Comparison of ENCODE assay signal across 19 cellular contexts in genomic region chr1:203658274-203658673, GRCh38. TPM values are rescaled to one million over a fixed set of nuclear protein-coding genes. Genes with fewer than 3 reads are reported as not detected.
DNase-seq lines count a peak whose midpoint lies in the region; ATAC-seq, FAIRE-seq and TF ChIP-seq lines count a peak whose summit lies in the region.
"Had no signal": no experiment of that assay in that cellular context is flagged by ENCODE, and none has a peak within 500 bp of the region (broad histone marks: within the 10 kb centered on the region; RNA-seq: fewer than 3 reads in every experiment).

No MANE protein-coding gene starts in this region.

- H2BK15ac ChIP-seq in IMR-90 (ENCODE audit: low read depth, low read length), result no peak overlapping the region

- peaks cover 24 to 74% of the 10 kb centered on the region in 2 experiments; a peak in 3 of 4 replicates for H3K79me1 ChIP-seq in IMR-90 (ENCODE audit: low read depth in 1 of 2, low read length in 2 of 2)

- H3K27ac ChIP-seq in IMR-90 (ENCODE audit: insufficient read depth, low read length) (no peak overlapping the region), keratinocyte (ENCODE audit: control insufficient read depth, insufficient read depth, low read length) (peak overlapping the region; percentile 74), smooth muscle cell (ENCODE audit: low read depth) (peak overlapping the region; percentile 74)
- H3K27ac ChIP-seq: GM23248 had no signal

- no peaks in the 10 kb centered on the region for H3K9me3 ChIP-seq in IMR-90 (ENCODE audit: control insufficient read depth, insufficient read depth, low read length)
- H3K9me3 ChIP-seq in keratinocyte (ENCODE audit: control insufficient read depth, low read depth, low read length), result no peaks in the 10 kb centered on the region
- no peaks in the 10 kb centered on the region for H3K9me3 ChIP-seq in smooth muscle cell (replicated peaks; ENCODE audit: low read depth)
- no peaks in the 10 kb centered on the region for H3K9me3 ChIP-seq in MG63
- H3K9me3 ChIP-seq: BE2C, HAP-1 had no signal

- CTCF ChIA-PET in IMR-90 (lab: Yijun Ruan, JAX), result no interaction called here

- no peak for TF ChIP-seq RAD21 in IMR-90 (IDR thresholded peaks at IDR 0.05; ENCODE audit: low read length)

- dilution Hi-C loops in IMR-90 (cut with HindIII; ENCODE audit: low sequenced_read_pairs, unreplicated experiment) (no loop called here), keratinocyte (cut with MboI; ENCODE audit: extremely low pct_ligation_motif_present, low sequenced_read_pairs) (no loop called here)

- H3K23ac ChIP-seq in IMR-90 (ENCODE audit: low read depth, low read length), result no peak overlapping the region; the same call in 1 of the 2 replicates

- peaks cover 9% of the 10 kb centered on the region for H3F3A ChIP-seq in smooth muscle cell (ENCODE audit: low read depth)

- no peak overlapping the region for H3K56ac ChIP-seq in IMR-90 (ENCODE audit: extremely low read depth, insufficient read depth, low read length)

- H3K27me3 ChIP-seq in IMR-90 (ENCODE audit: control insufficient read depth, insufficient read depth, low read length) (no peaks in the 10 kb centered on the region), keratinocyte (ENCODE audit: control insufficient read depth, extremely low read depth, insufficient read depth, low read length) (no peaks in the 10 kb centered on the region), smooth muscle cell (ENCODE audit: low read depth) (no peaks in the 10 kb centered on the region), MG63 (no peaks in the 10 kb centered on the region)
- H3K27me3 ChIP-seq: BE2C had no signal

- no peak overlapping the region for H3K4me3 ChIP-seq in IMR-90 (ENCODE audit: insufficient read depth, low read depth, low read length)
- no peak overlapping the region for H3K4me3 ChIP-seq in keratinocyte (ENCODE audit: control insufficient read depth in 2 of 3, extremely low read depth in 1 of 3, insufficient read depth in 2 of 3, low read depth in 1 of 3, low read length in 3 of 3)
- no peak overlapping the region for H3K4me3 ChIP-seq in smooth muscle cell
- H3K4me3 ChIP-seq in MG63, result no peak overlapping the region
- H3K4me3 ChIP-seq: GM12878, GM23248, HAP-1 had no signal

- no CpG with 5 or more reads among the region's 4 CpGs for WGBS in IMR-90 (ENCODE audit: extremely low coverage in 2 of 2, insufficient read length in 1 of 2), 2 experiments
- WGBS in smooth muscle cell (ENCODE audit: low lambda C conversion rate), result 95% methylated on average over 4 of the region's 4 CpGs

- H3K27me3 Mint-ChIP-seq in effector memory CD8-positive, alpha-beta T cell, result no peaks in the 10 kb centered on the region

- H2BK120ac ChIP-seq in IMR-90 (ENCODE audit: low read depth, low read length), result no peak overlapping the region

- H3K27ac Mint-ChIP-seq in effector memory CD8-positive, alpha-beta T cell, result peak overlapping the region; percentile 27 to 99

- DNase-seq in IMR-90 (no peak), keratinocyte (ENCODE audit: low read depth, low spot score) (no peak), smooth muscle cell (lab: John Stamatoyannopoulos, UW; ENCODE audit: unreplicated experiment) (no peak), occipital lobe (lab: John Stamatoyannopoulos, UW) (no peak), MG63 (no peak)
- no peak for DNase-seq in effector memory CD8-positive, alpha-beta T cell
- DNase-seq in stimulated activated CD4-positive, alpha-beta T cell treated with anti-CD3 and anti-CD28 coated beads, Interleukin-4, amount 100 ng/mL, for 1 hour, result no peak
- DNase-seq: BE2C, DND-41, GM23248, MV-4-11, NCI-H1105 treated with DMSO at 0.1 percent for 48 hours, NCI-H1694 treated with DMSO at 0.1 percent for 48 hours, NCI-H2081 treated with DMSO at 0.1 percent for 48 hours, NCI-H446, PC-3, Right ventricle myocardium superior had no signal

- H3K4me1 ChIP-seq in IMR-90 (ENCODE audit: control insufficient read depth, insufficient read depth, low read length), result peaks cover 14% of the 10 kb centered on the region
- H3K4me1 ChIP-seq in keratinocyte (ENCODE audit: control insufficient read depth, extremely low read depth, insufficient read depth, low read length), result peaks cover 36% of the 10 kb centered on the region
- H3K4me1 ChIP-seq in smooth muscle cell (ENCODE audit: low read depth), result peaks cover 31% of the 10 kb centered on the region
- H3K4me1 ChIP-seq: BE2C had no signal

- in situ Hi-C loops in IMR-90 (cut with MboI; ENCODE audit: low sequenced_read_pairs), result no loop called here

- no peaks in the 10 kb centered on the region for H3K9me3 Mint-ChIP-seq in effector memory CD8-positive, alpha-beta T cell

- H2BK5ac ChIP-seq in IMR-90 (ENCODE audit: low read depth, low read length, poor library complexity, severe bottlenecking), result no peak overlapping the region

- no TSS peak for BruUV-seq in IMR-90 (replicated peaks; lab: Mats Ljungman, UMichigan)

- no peak for ATAC-seq in IMR-90 (ENCODE audit: low read depth)
- ATAC-seq in effector memory CD8-positive, alpha-beta T cell (replicated peaks), result no peak
- ATAC-seq: GM12878, PC-3 had no signal

- no peak overlapping the region for H3K4me3 Mint-ChIP-seq in effector memory CD8-positive, alpha-beta T cell

- H4K8ac ChIP-seq in IMR-90 (ENCODE audit: low read depth in 2 of 2, low read length in 2 of 2), result no peak overlapping the region

- intact Hi-C loops in IMR-90 (cut with micrococcal nuclease), result no loop called here

- no peak overlapping the region for H2AK9ac ChIP-seq in IMR-90 (replicated peaks; ENCODE audit: low read depth, low read length, poor library complexity)

- TF ChIP-seq POLR2A in IMR-90 (IDR thresholded peaks at IDR 0.05; ENCODE audit: low read depth, low read length), result no peak

- peaks cover 5% of the 10 kb centered on the region; the same call in 1 of the 2 replicates for H3K36me3 ChIP-seq in IMR-90 (ENCODE audit: control insufficient read depth, insufficient read depth, low read length)
- peaks cover 2 to 3% of the 10 kb centered on the region in 2 experiments for H3K36me3 ChIP-seq in keratinocyte (ENCODE audit: control insufficient read depth in 2 of 2, extremely low read depth in 1 of 2, insufficient read depth in 2 of 2, low read length in 2 of 2)
- no peaks in the 10 kb centered on the region for H3K36me3 ChIP-seq in smooth muscle cell (ENCODE audit: low read depth)
- peaks cover 49% of the 10 kb centered on the region for H3K36me3 ChIP-seq in MG63
- H3K36me3 ChIP-seq: BE2C, HAP-1 had no signal

- POLR2A ChIA-PET in IMR-90 (lab: Charles Lee; ENCODE audit: unreplicated experiment), result no interaction called here

- peaks cover 14% of the 10 kb centered on the region for H3K9me1 ChIP-seq in IMR-90 (ENCODE audit: insufficient read depth, low read length)
- no peaks in the 10 kb centered on the region for H3K9me1 ChIP-seq in keratinocyte (ENCODE audit: control insufficient read depth, extremely low read depth, insufficient read depth, low read length)

- no peak overlapping the region for H3K14ac ChIP-seq in IMR-90 (replicated peaks; ENCODE audit: low read depth, low read length)

- no peak overlapping the region for H4K5ac ChIP-seq in IMR-90 (ENCODE audit: low read depth, low read length)

- FAIRE-seq in keratinocyte (lab: Jason Lieb, UNC), result no peak
- FAIRE-seq: GM12878 had no signal

- TF ChIP-seq CTCF in IMR-90 (conservative IDR thresholded peaks at IDR 0.05; ENCODE audit: low read depth, low read length) (no peak), keratinocyte (optimal IDR thresholded peaks at IDR 0.05 in 1 of 3, IDR thresholded peaks at IDR 0.05 in 1 of 3, conservative IDR thresholded peaks at IDR 0.05 in 1 of 3; ENCODE audit: extremely low read depth in 1 of 3, insufficient read depth in 2 of 3, low read length in 3 of 3) (no peak), smooth muscle cell (IDR thresholded peaks at IDR 0.05; ENCODE audit: borderline replicate concordance, insufficient read depth, poor library complexity, severe bottlenecking) (no peak)

- H3K4ac ChIP-seq in IMR-90 (ENCODE audit: low read depth, low read length), result no peak overlapping the region

- H4K20me1 ChIP-seq in IMR-90 (ENCODE audit: insufficient read depth, low read length) (peaks cover 61% of the 10 kb centered on the region), keratinocyte (ENCODE audit: control insufficient read depth, extremely low read depth, insufficient read depth, low read length) (no peaks in the 10 kb centered on the region), smooth muscle cell (ENCODE audit: low read depth) (peaks cover 49% of the 10 kb centered on the region)

- peaks cover 14% of the 10 kb centered on the region for H3K36me3 Mint-ChIP-seq in effector memory CD8-positive, alpha-beta T cell (ENCODE audit: insufficient read depth)

- no peak overlapping the region for H3K18ac ChIP-seq in IMR-90 (ENCODE audit: low read depth, low read length)

- H2AFZ ChIP-seq in IMR-90 (replicated peaks; ENCODE audit: low read length, poor library complexity), result no peak overlapping the region
- no peak overlapping the region for H2AFZ ChIP-seq in keratinocyte (ENCODE audit: control insufficient read depth, low read length)
- H2AFZ ChIP-seq in smooth muscle cell (ENCODE audit: low read depth), result no peak overlapping the region
- H2AFZ ChIP-seq: GM23248 had no signal

- H3K4me1 Mint-ChIP-seq in effector memory CD8-positive, alpha-beta T cell (ENCODE audit: low read depth in 2 of 2), result peaks cover 46 to 73% of the 10 kb centered on the region in 2 donors

- H4K91ac ChIP-seq in IMR-90 (ENCODE audit: insufficient read depth, low read depth, low read length), result no peak overlapping the region

- H3K79me2 ChIP-seq in keratinocyte (ENCODE audit: control insufficient read depth, insufficient read depth, low read length), result peaks cover 53% of the 10 kb centered on the region
- H3K79me2 ChIP-seq in smooth muscle cell (ENCODE audit: low read depth), result peaks cover 92% of the 10 kb centered on the region

- H2BK20ac ChIP-seq in IMR-90 (ENCODE audit: low read depth, low read length), result no peak overlapping the region

- H2AK5ac ChIP-seq in IMR-90 (ENCODE audit: low read depth, low read length), result peak overlapping the region; percentile 69; the same call in 1 of the 2 replicates

- H3K9ac ChIP-seq in IMR-90 (ENCODE audit: low read depth, low read length) (no peak overlapping the region), keratinocyte (ENCODE audit: control insufficient read depth, extremely low read depth, insufficient read depth, low read length) (no peak overlapping the region), smooth muscle cell (ENCODE audit: low read depth) (no peak overlapping the region)
- H3K9ac ChIP-seq: GM23248 had no signal

- no peak overlapping the region for H3K4me2 ChIP-seq in IMR-90 (ENCODE audit: low read depth, low read length)
- no peak overlapping the region for H3K4me2 ChIP-seq in keratinocyte (ENCODE audit: control insufficient read depth, extremely low read depth, insufficient read depth, low read depth, low read length)
- no peak overlapping the region for H3K4me2 ChIP-seq in smooth muscle cell

RNA-seq across cellular contexts. Expression of gene ATP2B4, which starts 31.6 kb away (rescaled TPM):
- total RNA-seq in IMR-90 (2012; rRNA removed) (290 and 311 TPM in 2 replicates), smooth muscle cell (104 and 113 TPM in 2 replicates), occipital lobe (35.2 TPM)
- polyA plus RNA-seq in IMR-90 (2012; rRNA removed) (172 TPM in 2 replicates), keratinocyte (76.9 to 112 TPM (median 84.8 TPM) in 3 replicates), smooth muscle cell (31.1 and 49.3 TPM in 2 replicates)
- 65.5 and 87.1 TPM in 2 replicates for polyA plus RNA-seq in IMR-90 (2012; cell fraction: cytosol; rRNA removed)
- 90.6 and 259 TPM in 2 replicates for polyA plus RNA-seq in IMR-90 (2012; cell fraction: nucleus; rRNA removed; ENCODE audit: low replicate concordance)
- polyA plus RNA-seq in keratinocyte (2011; ENCODE audit: low read depth), result 27.7 TPM
- 26.3 and 45.0 TPM in 2 replicates for polyA plus RNA-seq in keratinocyte (2011; cell fraction: cytosol; rRNA removed)
- 201 and 208 TPM in 2 replicates for polyA plus RNA-seq in keratinocyte (2011; cell fraction: nucleus; rRNA removed)
- polyA plus RNA-seq in keratinocyte (2012; ENCODE audit: low replicate concordance), result 61.6 and 86.8 TPM in 2 replicates
- polyA minus RNA-seq in keratinocyte, result 144 to 335 TPM (median 224 TPM) in 3 replicates
- 83.3 TPM for polyA minus RNA-seq in keratinocyte (2011; cell fraction: cytosol; rRNA and poly(A)+ RNA removed)
- polyA minus RNA-seq in keratinocyte (2011; cell fraction: nucleus; rRNA and poly(A)+ RNA removed), result 266 and 461 TPM in 2 replicates
- total RNA-seq in MG63 (2014; rRNA removed; shearing (Covaris generic); ENCODE audit: low replicate concordance), result 37.6 and 43.6 TPM in 2 replicates
